Comparison of ENCODE assay signal across 13 cellular contexts in genomic region chr6:139327038-139327437, GRCh38. TPM values are rescaled to one million over a fixed set of nuclear protein-coding genes. Genes with fewer than 3 reads are reported as not detected.
A peak's percentile ranks its signal among the peaks of the same experiment; 100 is the strongest.
DNase-seq lines count a peak whose midpoint lies in the region; ATAC-seq and TF ChIP-seq lines count a peak whose summit lies in the region.
"Had no signal": no experiment of that assay in that cellular context is flagged by ENCODE, and none has a peak within 500 bp of the region (broad histone marks: within the 10 kb centered on the region; RNA-seq: fewer than 3 reads in every experiment).

No MANE protein-coding gene starts in this region.

- H2BK5ac ChIP-seq in trophoblast cell (ENCODE audit: low read depth, low read length, poor library complexity) = no peak overlapping the region

- H3K23ac ChIP-seq in trophoblast cell (ENCODE audit: low read length) = no peak overlapping the region

- no peak overlapping the region for H4K8ac ChIP-seq in trophoblast cell (ENCODE audit: low read depth, low read length)

- no peak overlapping the region for H3K14ac ChIP-seq in trophoblast cell (ENCODE audit: low read length)

- H3K18ac ChIP-seq in trophoblast cell (ENCODE audit: low read length) = no peak overlapping the region

- ATAC-seq in GM18505 (IDR thresholded peaks at IDR 0.05; ENCODE audit: unreplicated experiment) = peak; percentile 57
- peak; percentile 61 for ATAC-seq in GM21447 (IDR thresholded peaks at IDR 0.05; ENCODE audit: unreplicated experiment)
- peak; percentile 49 for ATAC-seq in HG03103 (IDR thresholded peaks at IDR 0.05; ENCODE audit: low read depth, unreplicated experiment)
- ATAC-seq: left cardiac atrium had no signal

- no peak overlapping the region for H2BK12ac ChIP-seq in trophoblast cell (ENCODE audit: low read length)

- DNase-seq in RPMI8226 = peak; percentile 86
- no peak for DNase-seq in trophoblast cell
- DNase-seq in NCI-H1105 (lab: John Stamatoyannopoulos, UW) = no peak
- no peak for DNase-seq in effector CD4-positive, alpha-beta T cell
- DNase-seq in T-helper 1 cell = no peak
- DNase-seq: CD4-positive, alpha-beta memory T cell; colonic mucosa; left cardiac atrium; stimulated activated CD4-positive, alpha-beta T cell treated with anti-CD3 and anti-CD28 coated beads, Interleukin-12 subunit alpha, Interleukin-12 subunit beta, amount 100 ng/mL, for 4 hours; T-helper 2 cell had no signal

- no peak overlapping the region for H3K4ac ChIP-seq in trophoblast cell (ENCODE audit: low read depth, low read length)

- peaks cover 0 to 4% of the 10 kb centered on the region in 2 experiments for H3K4me1 ChIP-seq in trophoblast cell (ENCODE audit: control insufficient read depth in 1 of 2, insufficient read depth in 2 of 2, low read length in 2 of 2)
- H3K4me1 ChIP-seq: colonic mucosa had no signal

- no peak overlapping the region for H3K4me3 ChIP-seq in trophoblast cell (ENCODE audit: low read depth, low read length)
- H3K4me3 ChIP-seq: colonic mucosa had no signal

- H4K91ac ChIP-seq in trophoblast cell (ENCODE audit: low read depth, low read length) = no peak overlapping the region

- WGBS in trophoblast cell (ENCODE audit: extremely low coverage, insufficient coverage, insufficient read length) = no CpG with 5 or more reads among the region's 5 CpGs

- TF ChIP-seq POLR2A in GM18505 (IDR thresholded peaks at IDR 0.05; ENCODE audit: borderline replicate concordance, extremely low read depth, insufficient read depth, insufficient read length) = no peak

- no peak overlapping the region for H2AFZ ChIP-seq in trophoblast cell (ENCODE audit: insufficient read depth, low read length, poor library complexity)

- no peaks in the 10 kb centered on the region for H3K79me2 ChIP-seq in trophoblast cell (ENCODE audit: control insufficient read depth, insufficient read depth, low read length, poor library complexity)

- H2AK5ac ChIP-seq in trophoblast cell (ENCODE audit: low read length) = no peak overlapping the region

- H3K4me2 ChIP-seq in trophoblast cell (ENCODE audit: low read length) = no peak overlapping the region

- no peak overlapping the region for H4K12ac ChIP-seq in trophoblast cell (ENCODE audit: low read depth, low read length)

- no peaks in the 10 kb centered on the region for H3K27me3 ChIP-seq in trophoblast cell (ENCODE audit: insufficient read depth, low read length)
- H3K27me3 ChIP-seq: colonic mucosa had no signal

- H3K9me3 ChIP-seq in trophoblast cell (ENCODE audit: insufficient read depth, low read depth, low read length) = no peaks in the 10 kb centered on the region
- H3K9me3 ChIP-seq: colonic mucosa had no signal

- H3K9ac ChIP-seq in trophoblast cell (ENCODE audit: low read length) = no peak overlapping the region

- no peak overlapping the region for H3K27ac ChIP-seq in trophoblast cell (ENCODE audit: low read depth, low read length)
- H3K27ac ChIP-seq: colonic mucosa had no signal

- no peaks in the 10 kb centered on the region for H3K79me1 ChIP-seq in trophoblast cell (ENCODE audit: low read length)

- H2BK120ac ChIP-seq in trophoblast cell (ENCODE audit: insufficient read depth, low read length, poor library complexity) = no peak overlapping the region

- H3K36me3 ChIP-seq in trophoblast cell (ENCODE audit: control insufficient read depth in 1 of 2, insufficient read depth in 2 of 2, low read length in 2 of 2) = no peaks in the 10 kb centered on the region
- H3K36me3 ChIP-seq: colonic mucosa had no signal

RNA-seq across cellular contexts. Expression of gene TXLNB, which starts 35.2 kb away (rescaled TPM):
- polyA plus RNA-seq in trophoblast cell (2013) = 0.03 TPM in 2 replicates

RNA-seq across cellular contexts. Expression of gene CITED2, which starts 47.4 kb away (rescaled TPM):
- polyA plus RNA-seq in trophoblast cell (2013) = 250 and 268 TPM in 2 replicates
